12 cellular contexts compared by ENCODE assay signal in the genomic region with DNA sequence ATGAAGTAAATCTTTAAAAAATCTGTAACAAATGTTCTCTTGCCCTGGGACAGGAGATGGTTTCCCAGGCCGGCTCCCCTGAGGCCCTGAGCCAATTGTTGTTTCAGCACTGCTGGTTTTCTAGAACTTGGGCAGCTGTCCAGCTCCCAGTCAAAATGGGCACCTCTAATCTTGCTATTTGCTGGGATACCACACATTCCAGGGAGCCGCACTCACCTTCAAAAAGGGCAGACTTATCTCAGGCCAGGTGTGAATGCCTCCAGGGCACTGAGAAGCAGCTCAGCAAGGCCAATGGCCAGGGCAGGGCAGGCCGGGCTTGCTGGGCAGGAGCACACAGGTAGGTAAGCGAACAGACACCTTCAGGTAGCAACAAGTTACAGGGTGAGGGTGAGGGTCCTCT. TPM values are rescaled to one million over a fixed set of nuclear protein-coding genes. Genes with fewer than 3 reads are reported as not detected.
DNase-seq lines count a peak whose midpoint lies in the region; ATAC-seq, FAIRE-seq and TF ChIP-seq lines count a peak whose summit lies in the region.
"Had no signal": no experiment of that assay in that cellular context is flagged by ENCODE, and none has a peak within 500 bp of the region (broad histone marks: within the 10 kb centered on the region; RNA-seq: fewer than 3 reads in every experiment).

No MANE protein-coding gene starts in this region.

- H3K4me1 ChIP-seq in left lung: peaks cover 7 to 8% of the 10 kb centered on the region in 2 donors

- no peaks in the 10 kb centered on the region for H3K27me3 ChIP-seq in left lung

- TF ChIP-seq CTCF in RWPE1 (conservative IDR thresholded peaks at IDR 0.05; ENCODE audit: low read depth) (no peak), epithelial cell of esophagus (IDR thresholded peaks at IDR 0.05; ENCODE audit: insufficient read depth, low read depth, low read length, missing control alignments) (no peak), left lung (IDR thresholded peaks at IDR 0.05) (no peak)

- POLR2A ChIA-PET in RWPE1 (lab: Yijun Ruan, JAX; ENCODE audit: low non-redundant PET): no interaction called here

- H3K27ac ChIP-seq in RWPE1: peak overlapping the region; percentile 85
- H3K27ac ChIP-seq in left lung: peak overlapping the region; percentile 55 to 61

- H3K36me3 ChIP-seq in left lung: peaks cover 0 to 8% of the 10 kb centered on the region in 2 donors

- no peak for FAIRE-seq in urothelium cell line (lab: Jason Lieb, UNC)

- H3K9me3 ChIP-seq in left lung: no peaks in the 10 kb centered on the region

- intact Hi-C loops in left lung (cut with DNase I): no loop called here

- ATAC-seq in left lung (peak; percentile 88), HG02678 (IDR thresholded peaks at IDR 0.05; ENCODE audit: unreplicated experiment) (no peak)
- ATAC-seq: T-helper 17 cell had no signal

- CTCF ChIA-PET in RWPE1 (lab: Yijun Ruan, JAX): no interaction called here

- peak; percentile 77 for DNase-seq in RWPE1 (ENCODE audit: low spot score)
- peak; percentile 77 for DNase-seq in epithelial cell of esophagus (ENCODE audit: low read depth)
- peak in 1 of 2 donors; percentile 66 for DNase-seq in left lung
- peak; percentile 39 for DNase-seq in urothelium cell line (ENCODE audit: low spot score)
- no peak for DNase-seq in ureter (ENCODE audit: low spot score)
- DNase-seq in effector CD4-positive, alpha-beta T cell: no peak
- DNase-seq: activated CD4-positive, alpha-beta T cell treated with anti-CD3 and anti-CD28 coated beads, Interleukin-2, amount 50 U/mL, for 1 hour; CD4-positive, CD25-positive, alpha-beta regulatory T cell; GF-D8; stimulated activated CD4-positive, alpha-beta T cell treated with anti-CD3 and anti-CD28 coated beads, Interleukin-4, amount 100 ng/mL, for 4 hours; T-helper 17 cell had no signal

- H3K4me3 ChIP-seq in epithelial cell of esophagus (ENCODE audit: low read length) (no peak overlapping the region), left lung (no peak overlapping the region)

RNA-seq across cellular contexts. Expression of a gene that starts 24.4 kb away (rescaled TPM):
- total RNA-seq in left lung (10 to 100 TPM; 33.5 to 36.6 TPM), ureter (68.6 TPM)

RNA-seq across cellular contexts. Expression of a gene that starts 39.9 kb away (rescaled TPM):
- total RNA-seq in left lung (10 to 100 TPM; 16.3 to 17.3 TPM), ureter (14.2 TPM)

RNA-seq across cellular contexts. Expression of a gene that starts 40.2 kb away (rescaled TPM):
- 1 to 10 TPM; 1.4 to 1.5 TPM for total RNA-seq in left lung
- total RNA-seq in ureter: 15.4 TPM

Comparison
In these comparisons a context has a peak if more than half of its experiments do, and no peak if none do; other contexts are left out.
1. DNase-seq: peak in RWPE1 (single experiment), epithelial cell of esophagus (single experiment) and urothelium cell line (single experiment); none in ureter (single experiment) and effector CD4-positive, alpha-beta T cell (single experiment).